ENCODE assay signal across 19 cellular contexts in genomic region chr9:38355115-38355514, GRCh38. TPM values are rescaled to one million over a fixed set of nuclear protein-coding genes. Genes with fewer than 3 reads are reported as not detected.
DNase-seq lines count a peak whose midpoint lies in the region; FAIRE-seq and TF ChIP-seq lines count a peak whose summit lies in the region.
"Had no signal": no experiment of that assay in that cellular context is flagged by ENCODE, and none has a peak within 500 bp of the region (broad histone marks: within the 10 kb centered on the region; RNA-seq: fewer than 3 reads in every experiment).

No MANE protein-coding gene starts in this region.

- H3K36me3 ChIP-seq in neural progenitor cell: no peaks in the 10 kb centered on the region
- H3K36me3 ChIP-seq: Peyer's patch, SJCRH30 had no signal

- H3K36me3 Mint-ChIP-seq in neural progenitor cell: no peaks in the 10 kb centered on the region
- no peaks in the 10 kb centered on the region for H3K36me3 Mint-ChIP-seq in activated naive CD4-positive, alpha-beta T cell treated with anti-CD3 and anti-CD28 coated beads for 36 hours (ENCODE audit: low read depth)
- H3K36me3 Mint-ChIP-seq: CD8-positive, alpha-beta memory T cell; T-cell had no signal

- H3K79me2 ChIP-seq in neural progenitor cell (ENCODE audit: low read depth): no peaks in the 10 kb centered on the region

- H3F3A ChIP-seq in neural progenitor cell (ENCODE audit: low read depth): no peaks in the 10 kb centered on the region

- H3K9me3 ChIP-seq in neural progenitor cell (ENCODE audit: low read depth): no peaks in the 10 kb centered on the region
- H3K9me3 ChIP-seq: Peyer's patch, SJCRH30 had no signal

- peaks cover 8% of the 10 kb centered on the region for H3K27me3 ChIP-seq in neural progenitor cell
- H3K27me3 ChIP-seq: Peyer's patch, SJCRH30 had no signal

- TF ChIP-seq CTCF in D721Med (IDR thresholded peaks at IDR 0.05; ENCODE audit: insufficient read depth, missing control alignments): no peak
- TF ChIP-seq CTCF in VCaP (conservative IDR thresholded peaks at IDR 0.05): no peak
- TF ChIP-seq CTCF in neural progenitor cell (IDR thresholded peaks at IDR 0.05): no peak

- FAIRE-seq in D721Med (lab: Jason Lieb, UNC): no peak
- FAIRE-seq: GM12878 had no signal

- no peak overlapping the region for H3K9ac ChIP-seq in neural progenitor cell

- H3K9me3 Mint-ChIP-seq in neural progenitor cell: no peaks in the 10 kb centered on the region
- no peaks in the 10 kb centered on the region for H3K9me3 Mint-ChIP-seq in activated naive CD4-positive, alpha-beta T cell treated with anti-CD3 and anti-CD28 coated beads for 36 hours
- H3K9me3 Mint-ChIP-seq: CD8-positive, alpha-beta memory T cell; T-cell had no signal

- peak overlapping the region; percentile 24 for H2AFZ ChIP-seq in neural progenitor cell (replicated peaks)

- peaks cover 21% of the 10 kb centered on the region for H3K4me1 ChIP-seq in neural progenitor cell
- H3K4me1 ChIP-seq: Peyer's patch, SJCRH30 had no signal

- H3K4me1 Mint-ChIP-seq in neural progenitor cell: peaks cover 35% of the 10 kb centered on the region
- no peaks in the 10 kb centered on the region for H3K4me1 Mint-ChIP-seq in activated naive CD4-positive, alpha-beta T cell treated with anti-CD3 and anti-CD28 coated beads for 36 hours (ENCODE audit: low read depth)
- H3K4me1 Mint-ChIP-seq: CD8-positive, alpha-beta memory T cell; T-cell had no signal

- no peak overlapping the region for H3K4me2 ChIP-seq in neural progenitor cell

- H3K4me3 Mint-ChIP-seq in neural progenitor cell: no peak overlapping the region
- H3K4me3 Mint-ChIP-seq in activated naive CD4-positive, alpha-beta T cell treated with anti-CD3 and anti-CD28 coated beads for 36 hours: no peak overlapping the region
- H3K4me3 Mint-ChIP-seq: CD8-positive, alpha-beta memory T cell; T-cell had no signal

- H4K20me1 ChIP-seq in neural progenitor cell (ENCODE audit: low read depth): no peaks in the 10 kb centered on the region

- intact Hi-C loops in activated naive CD4-positive, alpha-beta T cell treated with anti-CD3 and anti-CD28 coated beads for 36 hours (cut with micrococcal nuclease): no loop called here

- no peak overlapping the region for H3K27ac Mint-ChIP-seq in neural progenitor cell
- no peak overlapping the region for H3K27ac Mint-ChIP-seq in activated naive CD4-positive, alpha-beta T cell treated with anti-CD3 and anti-CD28 coated beads for 36 hours
- H3K27ac Mint-ChIP-seq: CD8-positive, alpha-beta memory T cell; T-cell had no signal

- H3K27ac ChIP-seq in VCaP (peak overlapping the region; percentile 60), neural progenitor cell (no peak overlapping the region)
- H3K27ac ChIP-seq: C4-2B, Peyer's patch, SJCRH30 had no signal

- peaks cover 10% of the 10 kb centered on the region for H3K27me3 Mint-ChIP-seq in neural progenitor cell (ENCODE audit: insufficient read depth, low read depth)
- H3K27me3 Mint-ChIP-seq in activated naive CD4-positive, alpha-beta T cell treated with anti-CD3 and anti-CD28 coated beads for 36 hours (ENCODE audit: low read depth): no peaks in the 10 kb centered on the region

- CTCF ChIA-PET in activated naive CD4-positive, alpha-beta T cell treated with anti-CD3 and anti-CD28 coated beads for 36 hours (lab: Charles Lee): no interaction called here

- DNase-seq in NCI-H510A treated with DMSO at 0.1 percent for 48 hours (lab: John Stamatoyannopoulos, UW) (peak; percentile 3), NCI-H510A (lab: John Stamatoyannopoulos, UW) (no peak), D721Med (ENCODE audit: insufficient read length, low spot score) (peak; percentile 68), neural progenitor cell (ENCODE audit: low spot score) (no peak), DMS 273 treated with DMSO at 0.1 percent for 48 hours (lab: John Stamatoyannopoulos, UW) (no peak)
- DNase-seq in activated naive CD4-positive, alpha-beta T cell treated with anti-CD3 and anti-CD28 coated beads for 36 hours: no peak
- DNase-seq: CD8-positive, alpha-beta memory T cell; DMS79 treated with DMSO at 0.1 percent for 48 hours; H7; Kasumi-1; NCI-H187; NCI-H2107; NCI-H2227 treated with DMSO at 0.1 percent for 48 hours; Peyer's patch; SJCRH30; T-cell had no signal

- no peak overlapping the region for H3K4me3 ChIP-seq in neural progenitor cell
- H3K4me3 ChIP-seq: GM12878, Peyer's patch, SJCRH30 had no signal

RNA-seq across cellular contexts. Expression of gene ALDH1B1, which starts 37.4 kb away (rescaled TPM):
- total RNA-seq in neural progenitor cell (ENCODE audit: low replicate concordance): 32.9 and 44.0 TPM in 2 replicates
- total RNA-seq in activated naive CD4-positive, alpha-beta T cell treated with anti-CD3 and anti-CD28 coated beads for 36 hours: 10 to 100 TPM; 14.1 to 17.9 TPM

Comparison
In these comparisons a context has a peak if more than half of its experiments do, and no peak if none do; other contexts are left out.
1. DNase-seq: peak in NCI-H510A treated with DMSO at 0.1 percent for 48 hours (single experiment) and D721Med (single experiment); none in NCI-H510A (single experiment), neural progenitor cell (single experiment), DMS 273 treated with DMSO at 0.1 percent for 48 hours (single experiment) and activated naive CD4-positive, alpha-beta T cell treated with anti-CD3 and anti-CD28 coated beads for 36 hours (single experiment).